ENCODE assay signal across 19 cellular contexts in the genomic region with DNA sequence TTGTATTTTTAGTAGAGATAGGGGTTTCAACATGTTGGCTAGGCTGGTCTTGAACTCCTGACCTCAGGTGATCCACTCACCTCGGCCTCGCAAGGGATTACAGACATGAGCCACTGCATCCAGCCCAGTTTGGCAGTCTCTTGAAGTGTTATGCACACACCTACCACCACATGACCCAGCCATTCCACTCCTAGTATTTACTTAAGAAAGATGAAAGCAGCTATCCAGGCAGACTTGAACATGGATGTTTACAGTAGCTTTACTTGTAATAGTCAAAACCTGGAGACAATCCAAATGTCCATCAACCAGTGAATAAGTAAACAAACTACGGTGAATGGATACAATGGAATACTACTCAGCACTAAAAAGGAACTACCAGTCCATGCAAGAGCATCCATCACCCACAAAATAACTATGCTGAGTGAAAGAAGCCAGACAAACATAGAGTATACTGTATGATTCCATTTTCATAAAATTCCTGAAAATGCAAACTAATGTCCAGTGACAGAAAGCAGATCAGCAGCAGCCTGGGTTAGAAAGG. TPM values are rescaled to one million over a fixed set of nuclear protein-coding genes. Genes with fewer than 3 reads are reported as not detected.
A peak's percentile ranks its signal among the peaks of the same experiment; 100 is the strongest.
DNase-seq lines count a peak whose midpoint lies in the region; ATAC-seq and TF ChIP-seq lines count a peak whose summit lies in the region.
"Had no signal": no experiment of that assay in that cellular context is flagged by ENCODE, and none has a peak within 500 bp of the region (broad histone marks: within the 10 kb centered on the region; RNA-seq: fewer than 3 reads in every experiment).

No MANE protein-coding gene starts in this region.

- H3K9me3 Mint-ChIP-seq in stimulated activated naive B cell treated with anti-CD40 and anti-IgM and Interleukin-4, amounts not matched to agents 10 μg/mL and 1 μg/mL and 100 μg/mL, for 72 hours: no peaks in the 10 kb centered on the region
- H3K9me3 Mint-ChIP-seq in activated CD4-positive, alpha-beta T cell treated with anti-CD3 and anti-CD28 coated beads for 36 hours (ENCODE audit: low read depth): no peaks in the 10 kb centered on the region
- H3K9me3 Mint-ChIP-seq: activated T-helper 17 cell treated with anti-CD3 and anti-CD28 coated beads, Interleukin-2, amount 50 U/mL, for 72 hours; stimulated activated memory B cell treated with anti-CD40 and anti-IgM and Interleukin-4, amounts not matched to agents 10 μg/mL and 1 μg/mL and 100 μg/mL, for 72 hours; T-helper 1 cell treated with Interleukin-12 subunit alpha and Interleukin-12 subunit beta and Interleukin-4 antibody, amounts not matched to agents 30 μg/mL and 1 μg/mL, for 36 hours had no signal

- no peaks in the 10 kb centered on the region for H3K36me3 ChIP-seq in prostate gland
- H3K36me3 ChIP-seq: BLaER1, esophagus squamous epithelium had no signal

- H3K27me3 ChIP-seq in prostate gland (replicated peaks; ENCODE audit: insufficient read depth): no peaks in the 10 kb centered on the region
- H3K27me3 ChIP-seq: BLaER1, esophagus squamous epithelium had no signal

- H3K27ac Mint-ChIP-seq in stimulated activated naive B cell treated with anti-CD40 and anti-IgM and Interleukin-4, amounts not matched to agents 10 μg/mL and 1 μg/mL and 100 μg/mL, for 72 hours: no peak overlapping the region
- no peak overlapping the region for H3K27ac Mint-ChIP-seq in activated CD4-positive, alpha-beta T cell treated with anti-CD3 and anti-CD28 coated beads for 36 hours
- H3K27ac Mint-ChIP-seq: activated T-helper 17 cell treated with anti-CD3 and anti-CD28 coated beads, Interleukin-2, amount 50 U/mL, for 72 hours; stimulated activated memory B cell treated with anti-CD40 and anti-IgM and Interleukin-4, amounts not matched to agents 10 μg/mL and 1 μg/mL and 100 μg/mL, for 72 hours; T-helper 1 cell treated with Interleukin-12 subunit alpha and Interleukin-12 subunit beta and Interleukin-4 antibody, amounts not matched to agents 30 μg/mL and 1 μg/mL, for 36 hours had no signal

- intact Hi-C loops in prostate gland (cut with DNase I): no loop called here
- intact Hi-C loops in activated CD4-positive, alpha-beta T cell treated with anti-CD3 and anti-CD28 coated beads for 36 hours (cut with DNase I, micrococcal nuclease): no loop called here

- no peak overlapping the region for H3K4me3 ChIP-seq in prostate gland
- H3K4me3 ChIP-seq: BLaER1, esophagus squamous epithelium had no signal

- ATAC-seq in GM21390 (IDR thresholded peaks at IDR 0.05; ENCODE audit: unreplicated experiment): no peak
- no peak for ATAC-seq in stimulated activated naive B cell treated with anti-CD40 and anti-IgM and Interleukin-4, amounts not matched to agents 10 μg/mL and 1 μg/mL and 100 μg/mL, for 72 hours (replicated peaks)
- ATAC-seq in activated CD4-positive, alpha-beta T cell treated with anti-CD3 and anti-CD28 coated beads for 36 hours: no peak
- ATAC-seq: activated T-helper 17 cell treated with anti-CD3 and anti-CD28 coated beads, Interleukin-2, amount 50 U/mL, for 72 hours; stimulated activated memory B cell treated with anti-CD40 and anti-IgM and Interleukin-4, amounts not matched to agents 10 μg/mL and 1 μg/mL and 100 μg/mL, for 72 hours had no signal

- H3K4me1 Mint-ChIP-seq in stimulated activated naive B cell treated with anti-CD40 and anti-IgM and Interleukin-4, amounts not matched to agents 10 μg/mL and 1 μg/mL and 100 μg/mL, for 72 hours: peaks cover 0 to 1% of the 10 kb centered on the region in 2 donors
- H3K4me1 Mint-ChIP-seq in activated CD4-positive, alpha-beta T cell treated with anti-CD3 and anti-CD28 coated beads for 36 hours: no peaks in the 10 kb centered on the region
- H3K4me1 Mint-ChIP-seq: activated T-helper 17 cell treated with anti-CD3 and anti-CD28 coated beads, Interleukin-2, amount 50 U/mL, for 72 hours; stimulated activated memory B cell treated with anti-CD40 and anti-IgM and Interleukin-4, amounts not matched to agents 10 μg/mL and 1 μg/mL and 100 μg/mL, for 72 hours had no signal

- H3K4me3 Mint-ChIP-seq in stimulated activated naive B cell treated with anti-CD40 and anti-IgM and Interleukin-4, amounts not matched to agents 10 μg/mL and 1 μg/mL and 100 μg/mL, for 72 hours: no peak overlapping the region
- no peak overlapping the region for H3K4me3 Mint-ChIP-seq in activated CD4-positive, alpha-beta T cell treated with anti-CD3 and anti-CD28 coated beads for 36 hours
- H3K4me3 Mint-ChIP-seq: activated T-helper 17 cell treated with anti-CD3 and anti-CD28 coated beads, Interleukin-2, amount 50 U/mL, for 72 hours; stimulated activated memory B cell treated with anti-CD40 and anti-IgM and Interleukin-4, amounts not matched to agents 10 μg/mL and 1 μg/mL and 100 μg/mL, for 72 hours; T-helper 1 cell treated with Interleukin-12 subunit alpha and Interleukin-12 subunit beta and Interleukin-4 antibody, amounts not matched to agents 30 μg/mL and 1 μg/mL, for 36 hours had no signal

- TF ChIP-seq CTCF in prostate gland (IDR thresholded peaks at IDR 0.05): no peak

- WGBS in prostate gland: 44% methylated on average over 3 of the region's 3 CpGs

- H3K27ac ChIP-seq in epithelial cell of prostate (no peak overlapping the region), prostate gland (peak overlapping the region in 1 of 2 donors; percentile 65)
- H3K27ac ChIP-seq: BLaER1, esophagus squamous epithelium had no signal

- POLR2A ChIA-PET in activated CD4-positive, alpha-beta T cell treated with anti-CD3 and anti-CD28 coated beads for 36 hours (lab: Charles Lee): no interaction called here

- no peak for TF ChIP-seq POLR2A in prostate gland (IDR thresholded peaks at IDR 0.05)

- CTCF ChIA-PET in activated CD4-positive, alpha-beta T cell treated with anti-CD3 and anti-CD28 coated beads for 36 hours (lab: Charles Lee): no interaction called here

- no peaks in the 10 kb centered on the region for H3K36me3 Mint-ChIP-seq in stimulated activated naive B cell treated with anti-CD40 and anti-IgM and Interleukin-4, amounts not matched to agents 10 μg/mL and 1 μg/mL and 100 μg/mL, for 72 hours
- no peaks in the 10 kb centered on the region for H3K36me3 Mint-ChIP-seq in activated CD4-positive, alpha-beta T cell treated with anti-CD3 and anti-CD28 coated beads for 36 hours (ENCODE audit: low read depth)
- H3K36me3 Mint-ChIP-seq: stimulated activated memory B cell treated with anti-CD40 and anti-IgM and Interleukin-4, amounts not matched to agents 10 μg/mL and 1 μg/mL and 100 μg/mL, for 72 hours had no signal

- peak in 2 of 3 experiments; percentile 13 to 27 for DNase-seq in NCI-H1417 (lab: John Stamatoyannopoulos, UW)
- DNase-seq in NCI-H1417 treated with DMSO at 0.1 percent for 48 hours (lab: John Stamatoyannopoulos, UW): no peak
- peak; percentile 86 for DNase-seq in NCI-H2029 treated with DMSO at 0.1 percent for 48 hours (lab: John Stamatoyannopoulos, UW)
- peak; percentile 52 for DNase-seq in epithelial cell of prostate (ENCODE audit: low read depth, low spot score)
- DNase-seq in prostate gland (ENCODE audit: low spot score): peak; percentile 75
- DNase-seq in stimulated activated naive B cell treated with anti-CD40 and anti-IgM and Interleukin-4, amounts not matched to agents 10 μg/mL and 1 μg/mL and 100 μg/mL, for 72 hours: no peak
- DNase-seq in activated CD4-positive, alpha-beta T cell treated with anti-CD3 and anti-CD28 coated beads for 36 hours: no peak
- DNase-seq: 8988T, DND-41, esophagus squamous epithelium, H7, Karpas-422, NCI-H1694 treated with DMSO at 0.1 percent for 48 hours, trophoblast cell had no signal

- H3K9me3 ChIP-seq in prostate gland: no peaks in the 10 kb centered on the region
- H3K9me3 ChIP-seq: BLaER1, esophagus squamous epithelium had no signal

- H3K27me3 Mint-ChIP-seq in stimulated activated naive B cell treated with anti-CD40 and anti-IgM and Interleukin-4, amounts not matched to agents 10 μg/mL and 1 μg/mL and 100 μg/mL, for 72 hours: no peaks in the 10 kb centered on the region
- H3K27me3 Mint-ChIP-seq in activated CD4-positive, alpha-beta T cell treated with anti-CD3 and anti-CD28 coated beads for 36 hours: no peaks in the 10 kb centered on the region
- H3K27me3 Mint-ChIP-seq: activated T-helper 17 cell treated with anti-CD3 and anti-CD28 coated beads, Interleukin-2, amount 50 U/mL, for 72 hours; stimulated activated memory B cell treated with anti-CD40 and anti-IgM and Interleukin-4, amounts not matched to agents 10 μg/mL and 1 μg/mL and 100 μg/mL, for 72 hours had no signal

- peaks cover 11% of the 10 kb centered on the region for H3K4me1 ChIP-seq in prostate gland (replicated peaks)

RNA-seq across cellular contexts. Expression of gene RASD1, which starts 37.8 kb away (rescaled TPM):
- total RNA-seq in prostate gland: 100 to 1,000 TPM; 124 to 175 TPM
- total RNA-seq in activated CD4-positive, alpha-beta T cell treated with anti-CD3 and anti-CD28 coated beads for 36 hours: under 1 TPM; 0.18 to 0.21 TPM

RNA-seq across cellular contexts. Expression of gene MED9, which starts 57.2 kb away (rescaled TPM):
- total RNA-seq in prostate gland: 10 to 100 TPM; 27.8 to 31.7 TPM
- 10 to 100 TPM; 12.2 to 14.3 TPM for total RNA-seq in activated CD4-positive, alpha-beta T cell treated with anti-CD3 and anti-CD28 coated beads for 36 hours

RNA-seq across cellular contexts. Expression of gene PEMT, which starts 57.5 kb away (rescaled TPM):
- 100 to 1,000 TPM in 1 of 2 donors, 10 to 100 TPM in 1; 67.0 to 145 TPM for total RNA-seq in prostate gland
- 10 to 100 TPM; 30.4 to 32.3 TPM for total RNA-seq in activated CD4-positive, alpha-beta T cell treated with anti-CD3 and anti-CD28 coated beads for 36 hours

Comparison
In these comparisons a context has a peak if more than half of its experiments do, and no peak if none do; other contexts are left out.
1. DNase-seq: peak in NCI-H1417 (2 of 3), NCI-H2029 treated with DMSO at 0.1 percent for 48 hours (single experiment), epithelial cell of prostate (single experiment) and prostate gland (single experiment); none in NCI-H1417 treated with DMSO at 0.1 percent for 48 hours (single experiment), stimulated activated naive B cell treated with anti-CD40 and anti-IgM and Interleukin-4, amounts not matched to agents 10 μg/mL and 1 μg/mL and 100 μg/mL, for 72 hours (single experiment) and activated CD4-positive, alpha-beta T cell treated with anti-CD3 and anti-CD28 coated beads for 36 hours (single experiment).
2. RNA of gene RASD1, which starts 37.8 kb away (total RNA-seq): 124 to 175 TPM in prostate gland; 0.18 to 0.21 TPM in activated CD4-positive, alpha-beta T cell treated with anti-CD3 and anti-CD28 coated beads for 36 hours; every median in the first group is over 100 times any median in the second.